ENCODE assay signal across 12 cellular contexts in the genomic region with DNA sequence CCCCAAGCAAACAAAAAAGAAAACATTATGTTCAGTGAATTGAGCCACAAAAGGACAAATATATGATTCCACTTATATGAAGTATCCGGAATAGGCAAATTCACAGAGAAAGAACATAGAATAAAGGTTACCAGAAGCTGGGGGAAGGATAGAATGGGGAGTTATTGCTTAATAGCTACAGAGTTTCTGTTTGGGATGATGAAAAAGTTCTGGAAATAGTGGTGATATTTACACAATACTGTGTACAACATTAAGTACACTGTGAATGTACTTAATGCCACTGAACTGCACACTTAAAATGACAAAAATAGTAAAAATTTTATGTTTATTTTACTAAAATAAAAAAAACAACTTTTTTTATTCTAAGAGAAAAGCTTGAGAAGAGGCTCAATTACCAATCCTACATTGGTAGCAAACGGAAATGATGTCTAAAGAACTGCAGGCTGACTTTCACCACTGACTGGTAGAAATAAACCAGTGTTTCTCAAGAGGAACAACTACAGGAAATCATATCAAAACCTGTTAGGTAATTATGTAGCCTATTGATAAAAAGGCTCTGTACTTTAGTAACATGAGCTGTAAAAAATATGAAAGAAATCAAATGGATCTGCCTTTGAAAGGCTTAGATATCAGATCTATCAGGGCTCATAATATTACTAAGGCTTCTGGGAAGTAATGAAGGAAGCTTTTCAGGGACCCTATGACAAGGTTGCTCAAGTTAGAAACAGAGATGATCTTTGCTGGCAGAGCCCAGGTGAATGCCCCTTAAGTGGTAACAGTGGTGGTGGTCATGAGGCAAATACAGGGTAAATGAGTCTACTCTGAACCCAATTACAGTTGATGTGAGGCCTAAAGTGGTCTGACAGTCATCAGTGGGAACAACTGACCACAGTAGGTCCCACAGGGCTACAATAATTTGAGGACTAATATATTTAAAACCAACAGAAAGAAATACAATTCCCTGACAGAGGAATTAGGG. TPM values are rescaled to one million over a fixed set of nuclear protein-coding genes. Genes with fewer than 3 reads are reported as not detected.
DNase-seq lines count a peak whose midpoint lies in the region; ATAC-seq lines count a peak whose summit lies in the region.
"Had no signal": no experiment of that assay in that cellular context is flagged by ENCODE, and none has a peak within 500 bp of the region (broad histone marks: within the 10 kb centered on the region; RNA-seq: fewer than 3 reads in every experiment).

No MANE protein-coding gene starts in this region.

- no peak for DNase-seq in activated naive CD4-positive, alpha-beta T cell treated with anti-CD3 and anti-CD28 coated beads, Interleukin-2, amount 50 U/mL, for 16 hours
- DNase-seq in T-cell, result no peak
- peak; percentile 45 for DNase-seq in iris pigment epithelial cell (ENCODE audit: low read depth)
- DNase-seq in left ventricle myocardium superior, result no peak
- no peak for DNase-seq in HPDE6-E6E7 (ENCODE audit: extremely low spot score)
- DNase-seq: gastrocnemius medialis, mesendoderm, MG63, NCI-H526 treated with DMSO at 0.1 percent for 48 hours had no signal

- no peaks in the 10 kb centered on the region for H3K27me3 Mint-ChIP-seq in activated naive CD4-positive, alpha-beta T cell treated with anti-CD3 and anti-CD28 coated beads, Interleukin-2, amount 50 U/mL, for 24 hours
- H3K27me3 Mint-ChIP-seq in T-cell, result no peaks in the 10 kb centered on the region

- POLR2A ChIA-PET in T-cell (lab: Charles Lee), result interaction anchor here (0.5 to 1.2 kb wide), 7 partner anchors 18 to 135 kb away, joined by 3 to 9 read pairs (median 5); no protein-coding TSS in a partner anchor

- peaks cover 15% of the 10 kb centered on the region for H3K36me3 Mint-ChIP-seq in activated naive CD4-positive, alpha-beta T cell treated with anti-CD3 and anti-CD28 coated beads, Interleukin-2, amount 50 U/mL, for 24 hours
- peaks cover 19% of the 10 kb centered on the region for H3K36me3 Mint-ChIP-seq in T-cell

- peaks cover 65% of the 10 kb centered on the region for H3K4me1 Mint-ChIP-seq in activated naive CD4-positive, alpha-beta T cell treated with anti-CD3 and anti-CD28 coated beads, Interleukin-2, amount 50 U/mL, for 24 hours
- peaks cover 54 to 60% (median 58%) of the 10 kb centered on the region in 3 donors for H3K4me1 Mint-ChIP-seq in T-cell

- no peak overlapping the region for H3K27ac Mint-ChIP-seq in activated naive CD4-positive, alpha-beta T cell treated with anti-CD3 and anti-CD28 coated beads, Interleukin-2, amount 50 U/mL, for 24 hours
- peak overlapping the region; percentile 72 to 77 for H3K27ac Mint-ChIP-seq in T-cell

- H3K9me3 Mint-ChIP-seq in activated naive CD4-positive, alpha-beta T cell treated with anti-CD3 and anti-CD28 coated beads, Interleukin-2, amount 50 U/mL, for 24 hours, result no peaks in the 10 kb centered on the region
- no peaks in the 10 kb centered on the region for H3K9me3 Mint-ChIP-seq in T-cell

- intact Hi-C loops in left ventricle myocardium superior (cut with micrococcal nuclease), result no loop called here

- peak overlapping the region; percentile 43 for H3K4me3 Mint-ChIP-seq in activated naive CD4-positive, alpha-beta T cell treated with anti-CD3 and anti-CD28 coated beads, Interleukin-2, amount 50 U/mL, for 24 hours
- peak overlapping the region in 1 of 3 donors; percentile 32 for H3K4me3 Mint-ChIP-seq in T-cell

- CTCF ChIA-PET in T-cell (lab: Charles Lee), result interaction anchor here (0.5 to 1.3 kb wide), 5 partner anchors 31 to 156 kb away, joined by 3 to 6 read pairs (median 4); no protein-coding TSS in a partner anchor

- ATAC-seq in T-cell (replicated peaks in 1 of 4) (peak; percentile 63 to 76 (median 68)), HG03439 (IDR thresholded peaks at IDR 0.05; ENCODE audit: unreplicated experiment) (no peak), left ventricle myocardium superior (no peak), GM18909 (IDR thresholded peaks at IDR 0.05; ENCODE audit: poor library complexity, unreplicated experiment) (no peak)
- ATAC-seq: gastrocnemius medialis had no signal

RNA-seq across cellular contexts. Expression of a gene that starts 41.3 kb away (rescaled TPM):
- total RNA-seq in T-cell, result 10 to 100 TPM; 38.0 to 56.2 (median 44.6) TPM
- total RNA-seq in left ventricle myocardium superior, result 4.9 TPM

Comparison
In these comparisons a context has a peak if more than half of its experiments do, and no peak if none do; other contexts are left out.
1. ATAC-seq: peak in T-cell (4 of 4); none in HG03439 (single experiment), left ventricle myocardium superior (single experiment) and GM18909 (single experiment).